1 cellular context compared by ENCODE assay signal in the genomic region with DNA sequence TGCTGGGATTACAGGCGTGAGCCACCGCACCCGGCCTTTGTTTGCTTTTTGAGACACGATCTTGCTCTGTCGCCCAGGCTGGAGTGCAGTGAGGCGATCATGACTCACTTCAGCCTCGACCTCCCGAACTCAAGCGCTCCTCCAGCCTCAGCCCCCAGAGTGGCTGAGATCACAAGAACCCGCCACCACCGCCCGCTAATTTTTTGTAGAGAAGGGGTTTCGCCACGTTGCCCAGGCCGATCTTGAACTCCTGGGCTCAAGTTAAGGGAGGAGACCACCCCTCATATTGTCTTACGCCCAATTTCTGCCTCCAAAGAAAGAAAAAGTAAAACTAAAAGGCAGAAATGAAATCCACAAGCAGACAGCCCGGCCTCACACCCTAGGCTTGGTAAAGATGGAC.
TF ChIP-seq lines count a peak whose summit lies in the region.

No MANE protein-coding gene starts in this region.

TF ChIP-seq in K562, 482 proteins besides CTCF, POLR2A, EP300 and RAD21:
- no peak for TF ChIP-seq STAG1 (CRISPR knock-in tag; IDR thresholded peaks at IDR 0.05; ENCODE audit: borderline replicate concordance)
- TF ChIP-seq, protein P1, sequence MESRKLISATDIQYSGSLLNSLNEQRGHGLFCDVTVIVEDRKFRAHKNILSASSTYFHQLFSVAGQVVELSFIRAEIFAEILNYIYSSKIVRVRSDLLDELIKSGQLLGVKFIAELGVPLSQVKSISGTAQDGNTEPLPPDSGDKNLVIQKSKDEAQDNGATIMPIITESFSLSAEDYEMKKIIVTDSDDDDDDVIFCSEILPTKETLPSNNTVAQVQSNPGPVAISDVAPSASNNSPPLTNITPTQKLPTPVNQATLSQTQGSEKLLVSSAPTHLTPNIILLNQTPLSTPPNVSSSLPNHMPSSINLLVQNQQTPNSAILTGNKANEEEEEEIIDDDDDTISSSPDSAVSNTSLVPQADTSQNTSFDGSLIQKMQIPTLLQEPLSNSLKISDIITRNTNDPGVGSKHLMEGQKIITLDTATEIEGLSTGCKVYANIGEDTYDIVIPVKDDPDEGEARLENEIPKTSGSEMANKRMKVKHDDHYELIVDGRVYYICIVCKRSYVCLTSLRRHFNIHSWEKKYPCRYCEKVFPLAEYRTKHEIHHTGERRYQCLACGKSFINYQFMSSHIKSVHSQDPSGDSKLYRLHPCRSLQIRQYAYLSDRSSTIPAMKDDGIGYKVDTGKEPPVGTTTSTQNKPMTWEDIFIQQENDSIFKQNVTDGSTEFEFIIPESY (CRISPR knock-in tag; IDR thresholded peaks at IDR 0.05): peak; percentile 93
